ENCODE assay signal across 8 cellular contexts in the genomic region with DNA sequence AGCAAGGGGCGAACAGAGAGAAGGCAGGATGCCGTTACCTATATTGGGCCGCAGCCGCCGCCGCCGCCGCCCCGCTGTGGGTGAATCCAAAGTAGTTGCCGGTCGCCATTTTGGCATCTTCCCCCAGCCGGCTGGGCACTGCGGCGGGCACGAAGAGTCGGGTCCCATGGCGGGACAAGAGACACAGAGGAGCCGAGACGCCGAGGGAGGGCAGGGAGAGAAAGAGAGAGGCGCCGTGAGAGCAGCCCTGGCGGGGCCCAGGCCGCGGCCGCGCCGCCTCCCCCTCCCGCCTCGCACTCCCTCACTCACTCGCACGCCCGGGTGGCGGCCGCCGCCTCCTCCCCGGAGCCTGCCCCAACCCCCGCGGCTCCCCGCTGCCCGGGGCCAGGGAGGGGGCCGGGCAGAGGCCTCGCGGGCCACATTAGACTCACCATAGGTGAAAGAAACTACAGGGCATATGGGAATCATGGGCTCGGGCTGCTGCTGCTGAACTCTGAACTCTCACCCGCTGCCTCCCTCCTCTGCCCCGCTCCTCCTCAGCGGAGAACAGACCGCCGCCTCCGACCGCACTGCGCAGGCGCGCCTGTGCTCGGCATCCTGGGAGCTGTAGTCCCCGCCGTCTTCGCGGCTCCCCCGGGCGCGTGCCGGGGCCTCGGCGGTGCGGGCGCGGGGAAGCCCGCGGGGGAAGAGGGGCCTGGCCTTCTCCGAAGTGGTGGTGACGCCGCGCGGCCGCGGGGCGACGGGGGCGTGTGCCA. TPM values are rescaled to one million over a fixed set of nuclear protein-coding genes. Genes with fewer than 3 reads are reported as not detected.
A peak's percentile ranks its signal among the peaks of the same experiment; 100 is the strongest.
DNase-seq lines count a peak whose midpoint lies in the region; ATAC-seq and TF ChIP-seq lines count a peak whose summit lies in the region.

A gene (minus strand): TSS at position 550 of the 755 bp plus-strand sequence. CDS start 82 bp downstream, at position 468.

- peak; percentile 91 to 95 (median 94) for DNase-seq in CD4-positive, CD25-positive, alpha-beta regulatory T cell
- DNase-seq in HK-2 (ENCODE audit: unreplicated experiment) (peak; percentile 90), NCI-H82 treated with DMSO at 0.1 percent for 48 hours (lab: John Stamatoyannopoulos, UW; ENCODE audit: unreplicated experiment) (peak; percentile 62), dorsolateral prefrontal cortex (peak; percentile 82 to 96 (median 90)), lower leg skin (ENCODE audit: low spot score in 2 of 2) (peak; percentile 89 to 98)
- peak; percentile 96 for DNase-seq in activated CD4-positive, alpha-beta memory T cell treated with anti-CD3 and anti-CD28 coated beads for 36 hours
- peak; percentile 89 to 95 for DNase-seq in stimulated activated CD4-positive, alpha-beta T cell treated with anti-CD3 and anti-CD28 coated beads, Interleukin-4, amount 100 ng/mL, for 4 hours

- intact Hi-C loops in activated CD4-positive, alpha-beta memory T cell treated with anti-CD3 and anti-CD28 coated beads for 36 hours (cut with micrococcal nuclease): no loop called here
- intact Hi-C loops in dorsolateral prefrontal cortex (cut with DNase I) (loop anchor here (1.0 to 10.0 kb wide), 6 partner anchors 52 to 210 kb away; a partner anchor contains a TSS), lower leg skin (cut with DNase I; ENCODE audit: low total_unique reads) (no loop called here)

- H3K36me3 Mint-ChIP-seq in CD4-positive, CD25-positive, alpha-beta regulatory T cell: peaks cover 8% of the 10 kb centered on the region
- H3K36me3 Mint-ChIP-seq in activated CD4-positive, alpha-beta memory T cell treated with anti-CD3 and anti-CD28 coated beads for 36 hours: peaks cover 23% of the 10 kb centered on the region

- H3K9me3 ChIP-seq in CD4-positive, CD25-positive, alpha-beta regulatory T cell (ENCODE audit: control insufficient read depth in 2 of 2, low read length in 2 of 2): no peaks in the 10 kb centered on the region

- H3K9me3 Mint-ChIP-seq in CD4-positive, CD25-positive, alpha-beta regulatory T cell: peaks cover 0 to 2% (median 0%) of the 10 kb centered on the region in 7 donors
- H3K9me3 Mint-ChIP-seq in activated CD4-positive, alpha-beta memory T cell treated with anti-CD3 and anti-CD28 coated beads for 36 hours: no peaks in the 10 kb centered on the region

- 1% methylated on average over 63 to 65 of the region's 81 CpGs for WGBS in lower leg skin, 2 donors

- H3K27ac Mint-ChIP-seq in CD4-positive, CD25-positive, alpha-beta regulatory T cell: peak within 1 kb of the TSS; percentile 91 to 97 (median 96)
- peak within 1 kb of the TSS; percentile 98 for H3K27ac Mint-ChIP-seq in activated CD4-positive, alpha-beta memory T cell treated with anti-CD3 and anti-CD28 coated beads for 36 hours

- no peaks in the 10 kb centered on the region for H3K27me3 ChIP-seq in CD4-positive, CD25-positive, alpha-beta regulatory T cell (ENCODE audit: control insufficient read depth, insufficient read depth, low read length)
- no peaks in the 10 kb centered on the region for H3K27me3 ChIP-seq in dorsolateral prefrontal cortex

- peak in 18 of 56 donors; percentile 5 to 42 (median 17) for TF ChIP-seq CTCF in dorsolateral prefrontal cortex (IDR thresholded peaks at IDR 0.05 in 54 of 56, conservative IDR thresholded peaks at IDR 0.05 in 2 of 56; ENCODE audit: low read depth in 1 of 56, partially characterized antibody in 56 of 56)
- no peak for TF ChIP-seq CTCF in lower leg skin (IDR thresholded peaks at IDR 0.05)

- H3K27me3 Mint-ChIP-seq in CD4-positive, CD25-positive, alpha-beta regulatory T cell: no peaks in the 10 kb centered on the region
- no peaks in the 10 kb centered on the region for H3K27me3 Mint-ChIP-seq in activated CD4-positive, alpha-beta memory T cell treated with anti-CD3 and anti-CD28 coated beads for 36 hours

- peak within 1 kb of the TSS; percentile 93 to 96 (median 94) for H3K4me3 Mint-ChIP-seq in CD4-positive, CD25-positive, alpha-beta regulatory T cell
- H3K4me3 Mint-ChIP-seq in activated CD4-positive, alpha-beta memory T cell treated with anti-CD3 and anti-CD28 coated beads for 36 hours: peak within 1 kb of the TSS; percentile 92

- CTCF ChIA-PET in activated CD4-positive, alpha-beta memory T cell treated with anti-CD3 and anti-CD28 coated beads for 36 hours (lab: Charles Lee): interaction anchor here (0.8 to 1.3 kb wide), 5 partner anchors 13 to 270 kb away, joined by 3 to 9 read pairs (median 4); a partner anchor contains a TSS

- TF ChIP-seq POLR2A in lower leg skin (IDR thresholded peaks at IDR 0.05): no peak

- POLR2A ChIA-PET in activated CD4-positive, alpha-beta memory T cell treated with anti-CD3 and anti-CD28 coated beads for 36 hours (lab: Charles Lee): interaction anchor here (0.5 to 1.3 kb wide), 9 partner anchors 18 to 146 kb away, joined by 3 to 12 read pairs (median 5); a partner anchor contains a TSS

- ATAC-seq in CD4-positive, CD25-positive, alpha-beta regulatory T cell (ENCODE audit: low read depth in 2 of 2): peak; percentile 94
- ATAC-seq in GM19455 (IDR thresholded peaks at IDR 0.05; ENCODE audit: unreplicated experiment): peak; percentile 81

- peak within 1 kb of the TSS; percentile 91 for H3K27ac ChIP-seq in CD4-positive, CD25-positive, alpha-beta regulatory T cell (ENCODE audit: insufficient read depth, low read length, poor library complexity, severe bottlenecking)
- H3K27ac ChIP-seq in dorsolateral prefrontal cortex: peak within 1 kb of the TSS; percentile 64 to 97 (median 92)

- H3K4me1 Mint-ChIP-seq in CD4-positive, CD25-positive, alpha-beta regulatory T cell: peaks cover 22 to 45% (median 31%) of the 10 kb centered on the region in 4 donors
- H3K4me1 Mint-ChIP-seq in activated CD4-positive, alpha-beta memory T cell treated with anti-CD3 and anti-CD28 coated beads for 36 hours (ENCODE audit: low read depth): peaks cover 38% of the 10 kb centered on the region

- no peaks in the 10 kb centered on the region for H3K36me3 ChIP-seq in CD4-positive, CD25-positive, alpha-beta regulatory T cell (ENCODE audit: control insufficient read depth, insufficient read depth, low read length)

- H3K4me1 ChIP-seq in CD4-positive, CD25-positive, alpha-beta regulatory T cell (ENCODE audit: control insufficient read depth, insufficient read depth, low read length, poor library complexity, severe bottlenecking): peaks cover 32% of the 10 kb centered on the region

- peak within 1 kb of the TSS; percentile 79 for H3K4me3 ChIP-seq in CD4-positive, CD25-positive, alpha-beta regulatory T cell (ENCODE audit: low read depth, low read length)
- H3K4me3 ChIP-seq in dorsolateral prefrontal cortex (peak within 1 kb of the TSS; percentile 65 to 98 (median 88)), lower leg skin (ENCODE audit: low read depth, poor library complexity, severe bottlenecking) (peak within 1 kb of the TSS; percentile 93)

RNA-seq across cellular contexts. Expression of the gene that starts here (rescaled TPM):
- 63.6 TPM for total RNA-seq in CD4-positive, CD25-positive, alpha-beta regulatory T cell
- polyA plus RNA-seq in CD4-positive, CD25-positive, alpha-beta regulatory T cell: 10 to 100 TPM; 68.6 to 84.8 (median 75.4) TPM
- 10 to 100 TPM; 58.1 to 61.1 TPM for total RNA-seq in activated CD4-positive, alpha-beta memory T cell treated with anti-CD3 and anti-CD28 coated beads for 36 hours
- total RNA-seq in dorsolateral prefrontal cortex (100 to 1,000 TPM in 80 of 120 experiments, 10 to 100 TPM in 40; 85.2 to 155 (median 104) TPM), lower leg skin (10 to 100 TPM; 44.9 to 61.6 (median 52.7) TPM)

Comparison
In these comparisons a context has a peak if more than half of its experiments do, and no peak if none do; other contexts are left out.
1. Peak in every context shown above with its lines: DNase-seq, ATAC-seq, H3K4me3 ChIP-seq and H3K27ac ChIP-seq.
2. intact Hi-C loops: an anchor here in dorsolateral prefrontal cortex (1.0 to 10.0 kb wide); none called in activated CD4-positive, alpha-beta memory T cell treated with anti-CD3 and anti-CD28 coated beads for 36 hours and lower leg skin.